In the genomic region with DNA sequence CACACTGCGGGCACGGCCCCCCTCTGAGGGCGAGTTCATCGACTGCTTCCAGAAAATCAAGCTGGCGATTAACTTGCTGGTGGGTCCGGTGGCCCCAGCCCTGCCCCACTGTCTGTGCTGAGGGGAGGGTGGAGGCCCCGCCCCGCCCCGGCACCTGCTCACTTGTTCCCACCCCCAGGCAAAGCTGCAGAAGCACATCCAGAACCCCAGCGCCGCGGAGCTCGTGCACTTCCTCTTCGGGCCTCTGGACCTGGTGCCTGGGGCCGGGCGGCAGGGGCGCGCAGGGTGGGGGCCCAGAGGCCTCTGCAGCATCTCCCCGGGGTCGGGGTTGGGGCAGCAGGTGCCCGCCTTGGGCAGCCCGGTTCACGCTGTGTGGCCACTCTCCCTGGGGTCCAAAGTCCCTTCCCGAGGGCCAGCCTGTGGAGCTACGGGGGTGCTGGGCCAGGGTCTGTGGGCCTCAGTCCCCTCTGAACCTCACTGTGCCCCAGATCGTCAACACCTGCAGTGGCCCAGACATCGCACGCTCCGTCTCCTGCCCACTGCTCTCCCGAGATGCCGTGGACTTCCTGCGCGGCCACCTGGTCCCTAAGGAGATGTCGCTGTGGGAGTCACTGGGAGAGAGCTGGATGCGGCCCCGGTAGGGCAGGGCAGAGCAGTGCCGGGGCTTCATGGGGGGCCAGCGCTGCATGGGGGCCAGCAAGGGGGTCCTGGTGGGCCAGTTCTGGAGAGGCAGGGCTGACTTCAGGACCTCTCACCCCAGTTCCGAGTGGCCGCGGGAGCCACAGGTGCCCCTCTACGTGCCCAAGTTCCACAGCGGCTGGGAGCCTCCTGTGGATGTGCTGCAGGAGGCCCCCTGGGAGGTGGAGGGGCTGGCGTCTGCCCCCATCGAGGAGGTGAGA, we compare ENCODE assay signal across 8 cellular contexts. TPM values are rescaled to one million over a fixed set of nuclear protein-coding genes. Genes with fewer than 3 reads are reported as not detected.
DNase-seq lines count a peak whose midpoint lies in the region; ATAC-seq and TF ChIP-seq lines count a peak whose summit lies in the region.

No MANE protein-coding gene starts in this region.

- ATAC-seq in CD4-positive, alpha-beta T cell (ENCODE audit: poor library complexity): peak; percentile 79
- ATAC-seq in HG02763 (IDR thresholded peaks at IDR 0.05; ENCODE audit: unreplicated experiment) (no peak), GM18870 (IDR thresholded peaks at IDR 0.05; ENCODE audit: unreplicated experiment) (no peak)

- intact Hi-C loops in CD4-positive, alpha-beta T cell (cut with DNase I, micrococcal nuclease): loop anchor here in 1 of 2 experiments (2.0 kb wide), 2 partner anchors 59 to 167 kb away; no protein-coding TSS in a partner anchor

- no peak for TF ChIP-seq CTCF in CD4-positive, alpha-beta T cell (IDR thresholded peaks at IDR 0.05)
- no peak for TF ChIP-seq CTCF in WERI-Rb-1 (IDR thresholded peaks at IDR 0.05; ENCODE audit: low read depth, low read length)

- POLR2A ChIA-PET in CD4-positive, alpha-beta T cell (lab: Charles Lee): interaction anchor here (0.6 to 3.1 kb wide), 5 partner anchors 17 to 167 kb away, joined by 3 to 23 read pairs (median 4); partner anchors contain the start of genes DEAF1, RPLP2, TALDO1 and TMEM80

- no peak overlapping the region for H3K27ac Mint-ChIP-seq in CD4-positive, alpha-beta T cell
- H3K27ac Mint-ChIP-seq in IgD-negative memory B cell: peak overlapping the region in 1 of 3 donors; percentile 83

- H3K27me3 Mint-ChIP-seq in CD4-positive, alpha-beta T cell: peaks cover 29% of the 10 kb centered on the region
- H3K27me3 Mint-ChIP-seq in IgD-negative memory B cell: peaks cover 11% of the 10 kb centered on the region

- no peak overlapping the region for H3K27ac ChIP-seq in CD4-positive, alpha-beta T cell (ENCODE audit: low read depth, low read length)
- H3K27ac ChIP-seq in WERI-Rb-1: no peak overlapping the region

- CTCF ChIA-PET in CD4-positive, alpha-beta T cell (lab: Charles Lee): interaction anchor here (0.6 to 4.7 kb wide), 4 partner anchors 26 to 203 kb away, joined by 3 to 23 read pairs (median 10); partner anchors contain the start of genes DEAF1, IRF7 and TMEM80

- H3K9me3 ChIP-seq in CD4-positive, alpha-beta T cell (ENCODE audit: control insufficient read depth, low read length): no peaks in the 10 kb centered on the region
- no peaks in the 10 kb centered on the region for H3K9me3 ChIP-seq in WERI-Rb-1 (ENCODE audit: severe bottlenecking)

- H3K27me3 ChIP-seq in CD4-positive, alpha-beta T cell (ENCODE audit: control insufficient read depth, insufficient read depth, low read length): peaks cover 5% of the 10 kb centered on the region
- peaks cover 27% of the 10 kb centered on the region for H3K27me3 ChIP-seq in WERI-Rb-1 (ENCODE audit: insufficient read depth, low read depth, severe bottlenecking)

- H3K4me3 Mint-ChIP-seq in CD4-positive, alpha-beta T cell: peak overlapping the region; percentile 25
- H3K4me3 Mint-ChIP-seq in IgD-negative memory B cell: peak overlapping the region; percentile 81 to 95 (median 92)

- DNase-seq in CD4-positive, alpha-beta T cell: peak; percentile 41 to 60 (median 52)
- DNase-seq in WERI-Rb-1 (peak; percentile 53), iPS-NIHi11 (ENCODE audit: low spot score) (peak; percentile 9), mesenteric fat pad (ENCODE audit: low spot score) (no peak), globus pallidus (ENCODE audit: low spot score) (no peak)

- no peaks in the 10 kb centered on the region for H3K9me3 Mint-ChIP-seq in CD4-positive, alpha-beta T cell
- peaks cover 0 to 3% (median 0%) of the 10 kb centered on the region in 3 donors for H3K9me3 Mint-ChIP-seq in IgD-negative memory B cell

- H3K36me3 ChIP-seq in WERI-Rb-1: no peaks in the 10 kb centered on the region

- H3K4me1 Mint-ChIP-seq in CD4-positive, alpha-beta T cell (ENCODE audit: low read depth): peaks cover 7% of the 10 kb centered on the region
- H3K4me1 Mint-ChIP-seq in IgD-negative memory B cell: peaks cover 7 to 12% (median 11%) of the 10 kb centered on the region in 3 donors

- no peak overlapping the region for H3K4me3 ChIP-seq in WERI-Rb-1 (ENCODE audit: low read depth, low read length)

- H3K36me3 Mint-ChIP-seq in CD4-positive, alpha-beta T cell (ENCODE audit: low read depth): no peaks in the 10 kb centered on the region
- H3K36me3 Mint-ChIP-seq in IgD-negative memory B cell: no peaks in the 10 kb centered on the region

RNA-seq across cellular contexts. Expression of gene EPS8L2, which starts 16.1 kb away (rescaled TPM):
- total RNA-seq in CD4-positive, alpha-beta T cell: 1 to 10 TPM; 3.5 to 4.0 TPM
- polyA plus RNA-seq in IgD-negative memory B cell: 17.3 TPM
- 12.1 TPM for total RNA-seq in mesenteric fat pad

RNA-seq across cellular contexts. Expression of gene TALDO1, which starts 25.1 kb away (rescaled TPM):
- 10 to 100 TPM; 26.2 to 27.7 TPM for total RNA-seq in CD4-positive, alpha-beta T cell
- 246 TPM for polyA plus RNA-seq in IgD-negative memory B cell
- 277 TPM for total RNA-seq in mesenteric fat pad

RNA-seq across cellular contexts. Expression of gene TMEM80, which starts 26.5 kb away (rescaled TPM):
- 10 to 100 TPM; 21.0 to 22.0 TPM for total RNA-seq in CD4-positive, alpha-beta T cell
- 35.6 TPM for polyA plus RNA-seq in IgD-negative memory B cell
- total RNA-seq in mesenteric fat pad: 14.6 TPM

RNA-seq across cellular contexts. Expression of gene DEAF1, which starts 27.1 kb away (rescaled TPM):
- total RNA-seq in CD4-positive, alpha-beta T cell: 10 to 100 TPM; 68.4 to 79.6 TPM
- 25.6 TPM for polyA plus RNA-seq in IgD-negative memory B cell
- total RNA-seq in mesenteric fat pad: 25.9 TPM

RNA-seq across cellular contexts. Expression of gene GATD1, which starts 55.1 kb away (rescaled TPM):
- total RNA-seq in CD4-positive, alpha-beta T cell: 10 to 100 TPM; 14.7 to 16.1 TPM
- 30.7 TPM for polyA plus RNA-seq in IgD-negative memory B cell
- total RNA-seq in mesenteric fat pad: 54.1 TPM

Comparison
In these comparisons a context has a peak if more than half of its experiments do, and no peak if none do; other contexts are left out.
1. DNase-seq: peak in CD4-positive, alpha-beta T cell (10 of 10), WERI-Rb-1 (single experiment) and iPS-NIHi11 (single experiment); none in mesenteric fat pad (single experiment) and globus pallidus (single experiment).